In the genomic region with DNA sequence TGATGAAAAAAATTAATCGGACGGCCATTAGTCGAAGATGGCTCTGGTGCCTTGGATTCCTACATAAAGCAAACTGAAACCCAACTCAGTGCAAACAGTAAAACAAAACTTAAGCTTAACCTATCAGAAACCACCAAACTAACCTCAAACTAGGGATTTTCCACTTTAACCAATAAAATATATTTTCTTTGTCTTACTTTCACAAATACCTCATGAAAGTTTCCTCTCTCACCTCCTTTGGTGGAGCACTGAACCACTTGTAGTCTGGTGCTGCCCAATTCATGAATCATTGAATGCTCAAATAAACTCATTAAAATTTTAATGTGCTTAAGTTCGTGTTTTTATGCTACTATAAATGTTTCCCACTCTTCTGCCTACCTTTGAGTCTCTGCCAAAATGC, we compare ENCODE assay signal across 13 cellular contexts. TPM values are rescaled to one million over a fixed set of nuclear protein-coding genes. Genes with fewer than 3 reads are reported as not detected.
"Had no signal": no experiment of that assay in that cellular context is flagged by ENCODE, and none has a peak within 500 bp of the region (broad histone marks: within the 10 kb centered on the region; RNA-seq: fewer than 3 reads in every experiment).

No MANE protein-coding gene starts in this region.

- H3K4me3 Mint-ChIP-seq: nephron progenitor cell had no signal

- H3K4me1 ChIP-seq: SJCRH30 had no signal

- DNase-seq: activated CD4-positive, alpha-beta T cell treated with anti-CD3 and anti-CD28 coated beads for 48 hours; nephron progenitor cell; SJCRH30; spleen; stimulated activated CD4-positive, alpha-beta T cell treated with anti-CD3 and anti-CD28 coated beads, Interleukin-1b, Interleukin-23, amount 100 ng/mL, for 48 hours; stimulated activated naive CD4-positive, alpha-beta T cell treated with Interleukin-2 at 50 U/mL for 16 hours; T-helper 9 cell had no signal

- ATAC-seq: left lobe of liver, sciatic nerve had no signal

- H3K27ac ChIP-seq: cardiac muscle cell, SJCRH30, spleen, thoracic aorta had no signal

- H3K9me3 ChIP-seq: SJCRH30, thoracic aorta had no signal

- H3K4me1 Mint-ChIP-seq: nephron progenitor cell had no signal

- H3K27me3 ChIP-seq: spleen had no signal

- H3K4me3 ChIP-seq: cardiac muscle cell, SJCRH30, spleen, thoracic aorta had no signal

- H3K36me3 ChIP-seq: cardiac muscle cell, SJCRH30, spleen, thoracic aorta had no signal

- H3K27ac Mint-ChIP-seq: nephron progenitor cell had no signal

RNA-seq across cellular contexts. Expression of a gene that starts 7.0 kb away (rescaled TPM):
- total RNA-seq: cardiac muscle cell, osteoblast, pulmonary artery endothelial cell, SJCRH30 had no signal

RNA-seq across cellular contexts. Expression of a gene that starts 7.0 kb away (rescaled TPM):
- total RNA-seq: cardiac muscle cell, osteoblast, pulmonary artery endothelial cell, SJCRH30 had no signal
